In the genomic region with DNA sequence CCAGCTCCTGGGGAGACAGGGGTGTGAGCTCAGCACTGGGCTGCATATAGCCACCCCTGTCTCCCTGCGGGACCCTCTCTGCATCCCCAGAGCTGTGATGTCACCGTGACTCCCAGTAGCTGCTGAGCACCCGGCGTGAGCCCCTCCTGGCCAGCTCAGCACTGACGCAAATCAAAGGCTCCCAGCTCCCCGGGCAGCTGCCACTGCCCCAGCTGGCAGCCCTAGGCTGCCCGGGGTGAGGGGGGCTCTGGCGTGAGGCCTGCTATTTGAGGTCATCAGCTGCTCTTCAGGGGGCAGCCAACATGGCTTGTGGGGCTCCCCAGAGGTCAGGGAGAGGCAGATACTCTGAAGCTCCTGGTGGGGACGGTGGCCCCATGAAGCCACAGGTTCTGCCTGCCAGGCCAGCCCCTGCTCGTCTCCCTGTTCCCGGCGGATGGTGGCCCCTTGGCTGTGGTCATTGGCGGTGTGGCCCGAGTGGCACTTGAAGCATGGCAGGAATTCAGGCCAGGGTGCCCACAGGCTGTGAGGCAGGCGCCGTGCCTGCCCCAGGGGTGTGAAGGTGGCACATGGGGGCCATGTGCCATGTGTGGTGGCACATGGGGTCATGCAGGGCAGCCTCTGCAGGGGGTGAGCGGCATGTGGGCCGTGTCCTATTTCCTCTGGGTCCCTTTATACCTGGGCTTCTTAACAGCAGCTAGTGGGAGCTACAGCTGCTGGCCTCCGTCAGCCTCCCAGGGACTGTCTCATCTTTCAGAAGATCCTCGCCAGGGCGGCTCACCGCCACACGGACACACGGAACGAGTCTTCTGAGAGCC, we compare ENCODE assay signal across 14 cellular contexts.
DNase-seq lines count a peak whose midpoint lies in the region; ATAC-seq and TF ChIP-seq lines count a peak whose summit lies in the region.
"Had no signal": no experiment of that assay in that cellular context is flagged by ENCODE, and none has a peak within 500 bp of the region (broad histone marks: within the 10 kb centered on the region; RNA-seq: fewer than 3 reads in every experiment).

No MANE protein-coding gene starts in this region.

- peaks cover 12% of the 10 kb centered on the region; the same call in 1 of the 2 replicates for H3F3A ChIP-seq in PC-9 (ENCODE audit: insufficient read depth, low read depth)

- no peaks in the 10 kb centered on the region for H3K36me3 ChIP-seq in PC-9 (ENCODE audit: low read depth)
- H3K36me3 ChIP-seq in psoas muscle (ENCODE audit: insufficient read depth in 1 of 2, low read depth in 1 of 2): no peaks in the 10 kb centered on the region

- H3K27ac ChIP-seq in PC-9 (no peak overlapping the region), psoas muscle (peak overlapping the region; percentile 81)

- in situ Hi-C loops in Caki2 (cut with HindIII; ENCODE audit: low pct_unique_long_range_greater_than_20kb, low sequenced_read_pairs): no loop called here

- CTCF ChIA-PET in PC-9 (lab: Charles Lee): no interaction called here

- H3K9me3 ChIP-seq in PC-9 (ENCODE audit: insufficient read depth, low read depth) (no peaks in the 10 kb centered on the region), psoas muscle (no peaks in the 10 kb centered on the region)

- H2AFZ ChIP-seq in PC-9: no peak overlapping the region

- H3K4me1 ChIP-seq in PC-9 (replicated peaks; ENCODE audit: insufficient read depth) (peaks cover 33% of the 10 kb centered on the region), psoas muscle (peaks cover 25% of the 10 kb centered on the region)

- intact Hi-C loops in PC-9 (cut with micrococcal nuclease; ENCODE audit: unreplicated experiment) (no loop called here), psoas muscle (cut with DNase I) (loop anchor here in 1 of 2 donors (10.0 kb wide), 1 partner anchor 313 kb away; a partner anchor contains a TSS)

- ATAC-seq in psoas muscle (peak; percentile 73 to 87 (median 85)), HG02938 (IDR thresholded peaks at IDR 0.05; ENCODE audit: unreplicated experiment) (no peak), GM18867 (IDR thresholded peaks at IDR 0.05; ENCODE audit: unreplicated experiment) (no peak)

- TF ChIP-seq CTCF in PC-9 (conservative IDR thresholded peaks at IDR 0.05) (no peak), fibroblast of villous mesenchyme (IDR thresholded peaks at IDR 0.05; ENCODE audit: insufficient read depth, low read depth, low read length) (no peak), psoas muscle (IDR thresholded peaks at IDR 0.05) (no peak)

- no peaks in the 10 kb centered on the region for H3K79me2 ChIP-seq in PC-9 (ENCODE audit: low read depth)

- WGBS in psoas muscle, 3 donors: 29 to 37% (median 30%) methylated on average over 25 of the region's 25 CpGs

- H4K20me1 ChIP-seq in PC-9 (ENCODE audit: insufficient read depth): no peaks in the 10 kb centered on the region

- no TSS peak for BruUV-seq in PC-9 (replicated peaks; lab: Mats Ljungman, UMichigan)

- POLR2A ChIA-PET in PC-9 (lab: Charles Lee; ENCODE audit: unreplicated experiment): interaction anchor here (0.6 to 1.1 kb wide), 4 partner anchors 35 to 256 kb away, joined by 3 to 6 read pairs (median 4); no protein-coding TSS in a partner anchor

- H3K4me2 ChIP-seq in PC-9: 0 out of 2 replicates have a peak overlapping the region, but pooled peaks have one; percentile 47

- peak; percentile 27 for DNase-seq in Caki2 (ENCODE audit: low read depth)
- DNase-seq in PC-9: peak in 1 of 2 experiments; percentile 70
- peak; percentile 67 for DNase-seq in fibroblast of villous mesenchyme (ENCODE audit: low read depth)
- DNase-seq in psoas muscle: peak in 1 of 2 donors; percentile 62
- no peak for DNase-seq in NCI-H2171 (lab: John Stamatoyannopoulos, UW)
- DNase-seq: activated effector memory CD4-positive, alpha-beta T cell treated with anti-CD3 and anti-CD28 coated beads, Interleukin-2, amount 50 U/mL, for 16 hours; anterior cingulate cortex; CD8-positive, alpha-beta memory T cell; effector memory CD4-positive, alpha-beta T cell; Kasumi-1; NCI-H2029; stimulated activated CD4-positive, alpha-beta T cell treated with anti-CD3 and anti-CD28 coated beads, Interleukin-2, amount 100 ng/mL, for 24 hours had no signal

- H3K27me3 ChIP-seq in PC-9 (ENCODE audit: insufficient read depth, low read depth): no peaks in the 10 kb centered on the region
- no peaks in the 10 kb centered on the region for H3K27me3 ChIP-seq in psoas muscle (ENCODE audit: insufficient read depth in 3 of 3, low read length in 2 of 3)

- no peak overlapping the region for H3K4me3 ChIP-seq in PC-9
- no peak overlapping the region for H3K4me3 ChIP-seq in fibroblast of villous mesenchyme (ENCODE audit: low read depth, low read length)
- H3K4me3 ChIP-seq in psoas muscle: no peak overlapping the region

- H3K9me2 ChIP-seq in PC-9 (ENCODE audit: insufficient read depth): no peaks in the 10 kb centered on the region

Comparison
In these comparisons a context has a peak if more than half of its experiments do, and no peak if none do; other contexts are left out.
1. ATAC-seq: peak in psoas muscle (4 of 4); none in HG02938 (single experiment) and GM18867 (single experiment).